ENCODE assay signal across 14 cellular contexts in genomic region chr13:27583645-27584044, GRCh38. TPM values are rescaled to one million over a fixed set of nuclear protein-coding genes. Genes with fewer than 3 reads are reported as not detected.
DNase-seq lines count a peak whose midpoint lies in the region; ATAC-seq and TF ChIP-seq lines count a peak whose summit lies in the region.
"Had no signal": no experiment of that assay in that cellular context is flagged by ENCODE, and none has a peak within 500 bp of the region (broad histone marks: within the 10 kb centered on the region; RNA-seq: fewer than 3 reads in every experiment).

No MANE protein-coding gene starts in this region.

- H3K27ac ChIP-seq in heart left ventricle (peak overlapping the region in 6 of 12 donors; percentile 9 to 56 (median 18)), right atrium auricular region (peak overlapping the region in 1 of 2 donors; percentile 44), SJSA1 (0 out of 2 replicates have a peak overlapping the region, but pooled peaks have one; percentile 8), thoracic aorta (peak overlapping the region in 1 of 2 donors; percentile 34)
- H3K27ac ChIP-seq: C4-2B, KMS-11 had no signal

- H3K36me3 ChIP-seq in heart left ventricle (peaks cover 0 to 19% (median 4%) of the 10 kb centered on the region in 9 donors), right atrium auricular region (no peaks in the 10 kb centered on the region), SJSA1 (no peaks in the 10 kb centered on the region), thoracic aorta (no peaks in the 10 kb centered on the region)

- intact Hi-C loops in heart left ventricle (cut with DNase I) = loop anchor here in 1 of 10 donors (5.0 kb wide), 1 partner anchor 39 kb away; the partner anchor contains the start of genes LNX2 and POLR1D

- ATAC-seq in heart left ventricle = peak in 3 of 4 donors; percentile 26 to 44 (median 30)
- no peak for ATAC-seq in thoracic aorta (ENCODE audit: insufficient number of reproducible peaks, low FRiP score, low read depth)
- ATAC-seq in HG03457 (IDR thresholded peaks at IDR 0.05; ENCODE audit: unreplicated experiment) = no peak
- ATAC-seq: sciatic nerve had no signal

- DNase-seq in heart left ventricle (no peak), right atrium auricular region (ENCODE audit: low spot score) (no peak), SJSA1 (ENCODE audit: low read depth in 1 of 2, low spot score in 2 of 2) (peak in 1 of 2 experiments; percentile 24), fibroblast of pulmonary artery (ENCODE audit: low read depth) (peak; percentile 31), thoracic aorta (ENCODE audit: low spot score) (no peak), amygdala (lab: John Stamatoyannopoulos, UW) (no peak), amniotic stem cell (lab: John Stamatoyannopoulos, UW) (no peak)
- DNase-seq: activated CD4-positive, alpha-beta T cell treated with anti-CD3 and anti-CD28 coated beads for 1 hour; effector memory CD4-positive, alpha-beta T cell; NCI-H446 had no signal

- H3K9me3 ChIP-seq in heart left ventricle (peaks cover 0 to 7% (median 0%) of the 10 kb centered on the region in 12 donors), right atrium auricular region (peaks cover 0 to 4% of the 10 kb centered on the region in 2 donors), SJSA1 (replicated peaks) (no peaks in the 10 kb centered on the region), thoracic aorta (no peaks in the 10 kb centered on the region)

- H3K4me3 ChIP-seq in heart left ventricle (no peak overlapping the region), right atrium auricular region (no peak overlapping the region), SJSA1 (no peak overlapping the region), fibroblast of pulmonary artery (replicated peaks; ENCODE audit: low read depth, low read length) (no peak overlapping the region), thoracic aorta (peak overlapping the region; percentile 1)

- TF ChIP-seq POLR2A in heart left ventricle (IDR thresholded peaks at IDR 0.05) = no peak

- 18 to 42% (median 24%) methylated on average over 4 of the region's 4 CpGs for WGBS in heart left ventricle, 4 donors

- peaks cover 0 to 30% (median 17%) of the 10 kb centered on the region in 12 donors for H3K4me1 ChIP-seq in heart left ventricle
- peaks cover 0 to 22% of the 10 kb centered on the region in 2 donors for H3K4me1 ChIP-seq in right atrium auricular region
- H3K4me1 ChIP-seq in SJSA1 (replicated peaks) = peaks cover 14% of the 10 kb centered on the region
- peaks cover 0 to 12% of the 10 kb centered on the region in 2 donors for H3K4me1 ChIP-seq in thoracic aorta (ENCODE audit: control insufficient read depth in 1 of 2, low read depth in 2 of 2)

- no peaks in the 10 kb centered on the region for H3K27me3 ChIP-seq in heart left ventricle
- H3K27me3 ChIP-seq in right atrium auricular region = no peaks in the 10 kb centered on the region
- H3K27me3 ChIP-seq in SJSA1 (replicated peaks) = no peaks in the 10 kb centered on the region
- no peaks in the 10 kb centered on the region for H3K27me3 ChIP-seq in thoracic aorta (replicated peaks; ENCODE audit: insufficient read depth)

- TF ChIP-seq CTCF in heart left ventricle (IDR thresholded peaks at IDR 0.05) (no peak), right atrium auricular region (IDR thresholded peaks at IDR 0.05) (no peak), fibroblast of pulmonary artery (IDR thresholded peaks at IDR 0.05; ENCODE audit: low read length, missing control alignments) (no peak), thoracic aorta (IDR thresholded peaks at IDR 0.05) (no peak)

RNA-seq across cellular contexts. Expression of gene LNX2, which starts 36.7 kb away (rescaled TPM):
- total RNA-seq in heart left ventricle = 10 to 100 TPM; 10.7 to 18.7 (median 14.9) TPM
- polyA plus RNA-seq in heart left ventricle = 1 to 10 TPM; 3.6 to 9.3 TPM
- total RNA-seq in right atrium auricular region = 10 to 100 TPM; 13.0 to 15.2 TPM
- 8.1 and 8.2 TPM in 2 replicates for total RNA-seq in SJSA1 (2014; rRNA removed; shearing (Covaris generic))
- total RNA-seq in thoracic aorta = 1 to 10 TPM; 7.1 to 7.6 TPM

RNA-seq across cellular contexts. Expression of gene POLR1D, which starts 38.0 kb away (rescaled TPM):
- 100 to 1,000 TPM in 2 of 9 donors, 10 to 100 TPM in 7; 70.1 to 103 (median 87.4) TPM for total RNA-seq in heart left ventricle
- 100 to 1,000 TPM in 1 of 2 donors, 10 to 100 TPM in 1; 68.4 to 152 TPM for polyA plus RNA-seq in heart left ventricle
- total RNA-seq in right atrium auricular region = 10 to 100 TPM; 75.6 to 89.3 TPM
- total RNA-seq in SJSA1 (2014; rRNA removed; shearing (Covaris generic)) = 46.5 and 68.4 TPM in 2 replicates
- 10 to 100 TPM; 89.0 to 95.7 TPM for total RNA-seq in thoracic aorta

Comparison
In these comparisons a context has a peak if more than half of its experiments do, and no peak if none do; other contexts are left out.
1. ATAC-seq: peak in heart left ventricle (3 of 4); none in thoracic aorta (single experiment) and HG03457 (single experiment).